ENCODE assay signal across 24 cellular contexts in genomic region chr18:33288082-33288716, GRCh38.
DNase-seq lines count a peak whose midpoint lies in the region; ATAC-seq, FAIRE-seq and TF ChIP-seq lines count a peak whose summit lies in the region.
"Had no signal": no experiment of that assay in that cellular context is flagged by ENCODE, and none has a peak within 500 bp of the region (broad histone marks: within the 10 kb centered on the region; RNA-seq: fewer than 3 reads in every experiment).

No MANE protein-coding gene starts in this region.

- ATAC-seq in HepG2 = no peak
- no peak for ATAC-seq in right lobe of liver
- peak; percentile 58 for ATAC-seq in WTC11
- ATAC-seq: A549; CD8-positive, alpha-beta T cell had no signal

- H3K79me2 ChIP-seq in HepG2 (ENCODE audit: insufficient read depth, low read length) = no peaks in the 10 kb centered on the region
- no peaks in the 10 kb centered on the region for H3K79me2 ChIP-seq in H1 (ENCODE audit: control insufficient read depth in 1 of 2, insufficient read depth in 2 of 2, low read length in 2 of 2)
- H3K79me2 ChIP-seq in neural progenitor cell (ENCODE audit: low read depth) = no peaks in the 10 kb centered on the region

- no peak overlapping the region for H2BK15ac ChIP-seq in H1 (ENCODE audit: low read length)

- H3K27me3 Mint-ChIP-seq in WTC11 (ENCODE audit: low read depth) (no peaks in the 10 kb centered on the region), neural progenitor cell (ENCODE audit: insufficient read depth, low read depth) (peaks cover 2% of the 10 kb centered on the region), type B pancreatic cell (peaks cover 4% of the 10 kb centered on the region)
- H3K27me3 Mint-ChIP-seq: CD4-positive, alpha-beta T cell had no signal

- H4K5ac ChIP-seq in H1 (ENCODE audit: insufficient read length, low read depth, low read length) = no peak overlapping the region

- H3K4ac ChIP-seq in H1 (replicated peaks; ENCODE audit: insufficient read length, low read depth, low read length) = no peak overlapping the region

- no peak overlapping the region for H2BK5ac ChIP-seq in H1 (ENCODE audit: low read depth, low read length)

- H4K91ac ChIP-seq in H1 (replicated peaks; ENCODE audit: insufficient read length, low read length) = no peak overlapping the region

- H3K27ac Mint-ChIP-seq in WTC11 = no peak overlapping the region; the same call in 1 of the 2 replicates
- no peak overlapping the region for H3K27ac Mint-ChIP-seq in neural progenitor cell
- no peak overlapping the region for H3K27ac Mint-ChIP-seq in type B pancreatic cell
- H3K27ac Mint-ChIP-seq: B cell; CD4-positive, alpha-beta T cell; CD8-positive, alpha-beta T cell had no signal

- H3K23me2 ChIP-seq in H1 (ENCODE audit: low read depth, low read length) = no peaks in the 10 kb centered on the region

- TF ChIP-seq CTCF in HepG2 (CRISPR knock-in tag; IDR thresholded peaks at IDR 0.05) (no peak), right lobe of liver (IDR thresholded peaks at IDR 0.05) (no peak), WTC11 (IDR thresholded peaks at IDR 0.05) (no peak), H1 (IDR thresholded peaks at IDR 0.05; ENCODE audit: control extremely low read depth in 1 of 3, insufficient read depth in 1 of 3, low read depth in 1 of 3, low read length in 3 of 3) (no peak), neural progenitor cell (IDR thresholded peaks at IDR 0.05) (no peak), type B pancreatic cell (conservative IDR thresholded peaks at IDR 0.05) (no peak)

- no peak overlapping the region for H4K8ac ChIP-seq in H1 (ENCODE audit: extremely low read depth, insufficient read depth, low read length)

- 56% methylated on average over 3 of the region's 3 CpGs for WGBS in HepG2 (ENCODE audit: low lambda C conversion rate)
- 48% methylated on average over 3 of the region's 3 CpGs for WGBS in right lobe of liver (ENCODE audit: insufficient coverage, low coverage, low lambda C conversion rate, missing lambda C conversion rate)
- WGBS in H1 (ENCODE audit: extremely low coverage in 1 of 2, insufficient coverage in 1 of 2, insufficient read length in 1 of 2, insufficient replicate concordance in 2 of 2, low coverage in 1 of 2, low lambda C conversion rate in 2 of 2, missing lambda C conversion rate in 1 of 2), 2 experiments = 60 to 87% methylated on average over 1 to 2 of the region's 3 CpGs

- H3K14ac ChIP-seq in H1 (ENCODE audit: insufficient read length) = no peak overlapping the region

- intact Hi-C loops in HepG2 (cut with micrococcal nuclease; ENCODE audit: unreplicated experiment) = no loop called here
- intact Hi-C loops in right lobe of liver (cut with DNase I) = no loop called here

- H3F3A ChIP-seq in neural progenitor cell (ENCODE audit: low read depth) = no peaks in the 10 kb centered on the region

- TF ChIP-seq RAD21 in HepG2 (CRISPR knock-in tag; IDR thresholded peaks at IDR 0.05) (no peak), H1 (IDR thresholded peaks at IDR 0.05 in 1 of 2, conservative IDR thresholded peaks at IDR 0.05 in 1 of 2; ENCODE audit: low read depth in 2 of 2, low read length in 2 of 2) (no peak)

- POLR2A ChIA-PET in HepG2 (lab: Yijun Ruan, JAX) (no interaction called here), WTC11 (lab: Charles Lee) (no interaction called here), H1 (lab: Charles Lee; ENCODE audit: partially characterized antibody) (no interaction called here)

- H2AK5ac ChIP-seq in H1 (ENCODE audit: low read depth, low read length) = no peak overlapping the region

- in situ Hi-C loops in HepG2 (cut with HindIII; ENCODE audit: extremely low pct_ligation_motif_present, low pct_unique_long_range_greater_than_20kb) = no loop called here

- no peak for FAIRE-seq in HepG2 (lab: Jason Lieb, UNC)
- no peak for FAIRE-seq in H1 (lab: Jason Lieb, UNC)
- FAIRE-seq: A549, D721Med, G401.6, GM12891, GM19239 had no signal

- no TSS peak for BruUV-seq in HepG2 (replicated peaks; lab: Mats Ljungman, UMichigan)

- H3K4me1 Mint-ChIP-seq in WTC11 (no peaks in the 10 kb centered on the region; the same call in 1 of the 2 replicates), neural progenitor cell (peaks cover 2% of the 10 kb centered on the region), type B pancreatic cell (ENCODE audit: unreplicated experiment) (no peaks in the 10 kb centered on the region)
- H3K4me1 Mint-ChIP-seq: B cell had no signal

- TF ChIP-seq POLR2A in HepG2 (IDR thresholded peaks at IDR 0.05; ENCODE audit: insufficient read depth in 1 of 2, low read depth in 2 of 2, low read length in 2 of 2) (no peak), right lobe of liver (IDR thresholded peaks at IDR 0.05) (no peak), H1 (IDR thresholded peaks at IDR 0.05; ENCODE audit: control extremely low read depth in 1 of 2, low read depth in 2 of 2, low read length in 2 of 2) (no peak)

- H3K27me3 ChIP-seq in HepG2 (ENCODE audit: control insufficient read depth in 1 of 2, insufficient read depth in 2 of 2, low read length in 2 of 2) (no peaks in the 10 kb centered on the region), right lobe of liver (no peaks in the 10 kb centered on the region), H1 (replicated peaks in 1 of 4; ENCODE audit: control insufficient read depth in 3 of 4, extremely low read depth in 1 of 4, insufficient read depth in 3 of 4, low read length in 3 of 4) (no peaks in the 10 kb centered on the region), neural progenitor cell (no peaks in the 10 kb centered on the region)
- H3K27me3 ChIP-seq: BLaER1 treated with 17β-estradiol and CSF1 and Interleukin-3, amounts not matched to agents 10 nM and 100 nM had no signal

- H3K27ac ChIP-seq in HepG2 (ENCODE audit: extremely low read length, insufficient read depth, low read length) (no peak overlapping the region), right lobe of liver (no peak overlapping the region), H1 (ENCODE audit: low read depth, low read length) (no peak overlapping the region), neural progenitor cell (no peak overlapping the region)
- H3K27ac ChIP-seq: 22Rv1; A549; BLaER1 treated with 17β-estradiol and CSF1 and Interleukin-3, amounts not matched to agents 10 nM and 100 nM; C4-2B had no signal

- H3K36me3 Mint-ChIP-seq in WTC11 (no peaks in the 10 kb centered on the region), neural progenitor cell (no peaks in the 10 kb centered on the region), type B pancreatic cell (no peaks in the 10 kb centered on the region)
- H3K36me3 Mint-ChIP-seq: CD8-positive, alpha-beta T cell had no signal

- no peaks in the 10 kb centered on the region for H3K36me3 ChIP-seq in HepG2 (replicated peaks in 1 of 2; ENCODE audit: control insufficient read depth in 1 of 2, insufficient read depth in 2 of 2, low read length in 2 of 2)
- no peaks in the 10 kb centered on the region for H3K36me3 ChIP-seq in right lobe of liver
- H3K36me3 ChIP-seq in H1 (ENCODE audit: control insufficient read depth in 2 of 4, insufficient read depth in 4 of 4, low read length in 3 of 4) = no peaks in the 10 kb centered on the region
- no peaks in the 10 kb centered on the region for H3K36me3 ChIP-seq in neural progenitor cell
- H3K36me3 ChIP-seq: BLaER1 treated with 17β-estradiol and CSF1 and Interleukin-3, amounts not matched to agents 10 nM and 100 nM had no signal

- H3K9ac ChIP-seq in HepG2 (ENCODE audit: insufficient read depth, low read depth, low read length) (no peak overlapping the region), H1 (replicated peaks in 1 of 4; ENCODE audit: extremely low read depth in 1 of 4, low read depth in 3 of 4, low read length in 3 of 4) (no peak overlapping the region), neural progenitor cell (no peak overlapping the region)
- H3K9ac ChIP-seq: BLaER1 treated with 17β-estradiol and CSF1 and Interleukin-3, amounts not matched to agents 10 nM and 100 nM had no signal

- no peak overlapping the region for H3K23ac ChIP-seq in H1 (ENCODE audit: insufficient read length)

- H3K4me1 ChIP-seq in HepG2 (ENCODE audit: insufficient read depth, low read length) (no peaks in the 10 kb centered on the region), right lobe of liver (no peaks in the 10 kb centered on the region), H1 (replicated peaks in 1 of 4; ENCODE audit: control insufficient read depth in 3 of 4, insufficient read depth in 4 of 4, low read length in 3 of 4) (no peaks in the 10 kb centered on the region), neural progenitor cell (no peaks in the 10 kb centered on the region)
- H3K4me1 ChIP-seq: A549; BLaER1 treated with 17β-estradiol and CSF1 and Interleukin-3, amounts not matched to agents 10 nM and 100 nM; Caco-2 had no signal

- H3K9me3 Mint-ChIP-seq in WTC11 (no peaks in the 10 kb centered on the region), neural progenitor cell (no peaks in the 10 kb centered on the region), type B pancreatic cell (no peaks in the 10 kb centered on the region)
- H3K9me3 Mint-ChIP-seq: CD8-positive, alpha-beta T cell had no signal

- no peak overlapping the region for H2BK12ac ChIP-seq in H1 (ENCODE audit: low read depth, low read length)

- H3K4me2 ChIP-seq in HepG2 (ENCODE audit: low read depth, low read length) = no peak overlapping the region
- H3K4me2 ChIP-seq in H1 (ENCODE audit: insufficient read depth in 1 of 2, low read depth in 2 of 2, low read length in 2 of 2) = no peak overlapping the region
- no peak overlapping the region for H3K4me2 ChIP-seq in neural progenitor cell
- H3K4me2 ChIP-seq: A549; BLaER1 treated with 17β-estradiol and CSF1 and Interleukin-3, amounts not matched to agents 10 nM and 100 nM had no signal

- H4K20me1 ChIP-seq in HepG2 (ENCODE audit: insufficient read depth, low read length) = no peaks in the 10 kb centered on the region
- no peaks in the 10 kb centered on the region for H4K20me1 ChIP-seq in H1 (replicated peaks in 1 of 2; ENCODE audit: control insufficient read depth in 1 of 2, insufficient read depth in 2 of 2, low read length in 2 of 2)
- H4K20me1 ChIP-seq in neural progenitor cell (ENCODE audit: low read depth) = no peaks in the 10 kb centered on the region
- H4K20me1 ChIP-seq: BLaER1 treated with 17β-estradiol and CSF1 and Interleukin-3, amounts not matched to agents 10 nM and 100 nM had no signal

- TF ChIP-seq EP300 in HepG2 (IDR thresholded peaks at IDR 0.05; ENCODE audit: low read depth in 2 of 2, low read length in 2 of 2) (no peak), HepG2 (CRISPR knock-in tag; IDR thresholded peaks at IDR 0.05; ENCODE audit: borderline replicate concordance) (no peak), H1 (IDR thresholded peaks at IDR 0.05; ENCODE audit: borderline replicate concordance in 1 of 2, low read depth in 2 of 2, low read length in 2 of 2) (no peak)

- H2BK20ac ChIP-seq in H1 (ENCODE audit: low read length) = no peak overlapping the region

- no peaks in the 10 kb centered on the region for H3K9me3 ChIP-seq in HepG2 (ENCODE audit: low read length)
- no peaks in the 10 kb centered on the region for H3K9me3 ChIP-seq in right lobe of liver
- no peaks in the 10 kb centered on the region for H3K9me3 ChIP-seq in H1 (ENCODE audit: insufficient read depth in 2 of 2, low read depth in 1 of 2, low read length in 1 of 2)
- no peaks in the 10 kb centered on the region for H3K9me3 ChIP-seq in neural progenitor cell (ENCODE audit: low read depth)
- H3K9me3 ChIP-seq: A549; BLaER1 treated with 17β-estradiol and CSF1 and Interleukin-3, amounts not matched to agents 10 nM and 100 nM; Caco-2 had no signal

- H3K79me1 ChIP-seq in H1 (ENCODE audit: low read depth, low read length) = no peaks in the 10 kb centered on the region

- H3K4me3 Mint-ChIP-seq in WTC11 = no peak overlapping the region
- no peak overlapping the region for H3K4me3 Mint-ChIP-seq in neural progenitor cell
- no peak overlapping the region for H3K4me3 Mint-ChIP-seq in type B pancreatic cell
- H3K4me3 Mint-ChIP-seq: B cell; CD4-positive, alpha-beta T cell; CD8-positive, alpha-beta T cell had no signal

- CTCF ChIA-PET in HepG2 (lab: Yijun Ruan, JAX; ENCODE audit: low intra/inter-chr PET ratio, low total read pairs) (no interaction called here), WTC11 (lab: Charles Lee) (no interaction called here), H1 (lab: Charles Lee; ENCODE audit: partially characterized antibody) (no interaction called here)

- H3K4me3 ChIP-seq in HepG2 (replicated peaks in 1 of 3; ENCODE audit: insufficient read depth in 1 of 3, low read depth in 2 of 3, low read length in 3 of 3) (no peak overlapping the region), right lobe of liver (no peak overlapping the region), H1 (ENCODE audit: extremely low read depth in 1 of 4, insufficient read depth in 2 of 4, low read depth in 3 of 4, low read length in 4 of 4) (no peak overlapping the region), neural progenitor cell (no peak overlapping the region)
- H3K4me3 ChIP-seq: A549; BLaER1 treated with 17β-estradiol and CSF1 and Interleukin-3, amounts not matched to agents 10 nM and 100 nM had no signal

- no peak overlapping the region for H3K56ac ChIP-seq in H1 (replicated peaks; ENCODE audit: insufficient read length, low read depth, low read length)

- no peak for DNase-seq in HepG2 (ENCODE audit: low spot score)
- DNase-seq in right lobe of liver = no peak
- DNase-seq in WTC11 (ENCODE audit: low spot score) = no peak
- no peak for DNase-seq in H1 (ENCODE audit: low read depth in 1 of 2, low spot score in 2 of 2)
- no peak for DNase-seq in neural progenitor cell (ENCODE audit: low spot score)
- no peak for DNase-seq in SIG-M5 (lab: John Stamatoyannopoulos, UW)
- DNase-seq in occipital lobe (lab: John Stamatoyannopoulos, UW) = no peak
- DNase-seq in type B pancreatic cell (ENCODE audit: extremely low spot score, unreplicated experiment) = no peak
- DNase-seq: AML-193; Caco-2; Calu3; CD4-positive, alpha-beta T cell; CD8-positive, alpha-beta T cell; DMS79 treated with DMSO at 0.1 percent for 48 hours; GF-D8 had no signal

- H2AFZ ChIP-seq in HepG2 (ENCODE audit: low read length) = no peak overlapping the region
- H2AFZ ChIP-seq in H1 (ENCODE audit: low read length) = peak overlapping the region; percentile 59; the same call in 1 of the 2 replicates
- peak overlapping the region; percentile 26 for H2AFZ ChIP-seq in neural progenitor cell (replicated peaks)

- no peak overlapping the region for H2BK120ac ChIP-seq in H1 (replicated peaks; ENCODE audit: low read depth, low read length)

- H3K18ac ChIP-seq in H1 (ENCODE audit: extremely low read depth, low read length) = no peak overlapping the region
